In genomic region chr3:94417963-94418455, GRCh38 we compare ENCODE assay signal across 7 cellular contexts.
"Had no signal": no experiment of that assay in that cellular context is flagged by ENCODE, and none has a peak within 500 bp of the region (broad histone marks: within the 10 kb centered on the region; RNA-seq: fewer than 3 reads in every experiment).

No MANE protein-coding gene starts in this region.

- H3K4me3 Mint-ChIP-seq: GM23338, H9 had no signal

- H3K4me3 ChIP-seq: GM23338, K562 had no signal

- H3K27ac Mint-ChIP-seq: GM23338, H9 had no signal

- ATAC-seq: GM23338, K562 had no signal

- DNase-seq: H9, HCEC 1CT, IMR-90 had no signal

- FAIRE-seq: H1, H54, K562 had no signal
